Comparison of ENCODE assay signal across 8 cellular contexts in the genomic region with DNA sequence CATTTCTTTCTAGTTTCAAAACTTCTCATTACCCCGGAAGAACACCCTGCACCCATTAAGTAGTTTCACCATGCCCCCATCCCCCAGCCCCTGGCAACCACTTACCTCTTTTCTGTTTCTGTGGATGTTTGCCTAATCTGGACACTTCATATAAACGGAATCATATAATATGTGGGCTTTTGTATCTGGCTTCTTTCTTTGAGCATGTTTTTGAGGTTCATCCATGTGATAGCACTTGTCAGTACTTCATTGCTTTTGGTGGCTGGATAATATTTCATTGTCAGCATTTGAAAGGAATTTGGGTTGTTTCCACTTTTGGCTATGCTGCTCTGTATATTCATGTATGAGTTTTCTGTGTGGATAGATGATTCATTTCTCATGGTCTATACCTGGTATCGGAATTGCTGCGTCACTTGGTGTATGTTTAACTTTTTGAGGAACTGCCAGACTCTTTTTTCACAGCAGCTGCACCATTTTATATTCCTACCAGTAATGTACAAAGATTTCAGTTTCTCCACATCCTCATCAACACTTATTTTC. TPM values are rescaled to one million over a fixed set of nuclear protein-coding genes. Genes with fewer than 3 reads are reported as not detected.
DNase-seq lines count a peak whose midpoint lies in the region; ATAC-seq, FAIRE-seq and TF ChIP-seq lines count a peak whose summit lies in the region.

No MANE protein-coding gene starts in this region.

- DNase-seq in GM18507 (ENCODE audit: extremely low spot score, insufficient read length, low read depth) = peak; percentile 46
- DNase-seq in OCI-LY7 (ENCODE audit: low spot score) = peak; percentile 45
- peak; percentile 58 for DNase-seq in iris pigment epithelial cell (ENCODE audit: low read depth)
- no peak for DNase-seq in effector memory CD4-positive, alpha-beta T cell
- no peak for DNase-seq in AG08396 (ENCODE audit: low spot score)
- DNase-seq in NCI-H2171 (lab: John Stamatoyannopoulos, UW) = no peak
- DNase-seq in occipital lobe (lab: John Stamatoyannopoulos, UW) = no peak

- H3K27ac ChIP-seq in OCI-LY7 (ENCODE audit: low read depth, low read length, poor library complexity, severe bottlenecking) = peak overlapping the region; percentile 69
- no peak overlapping the region for H3K27ac ChIP-seq in effector memory CD4-positive, alpha-beta T cell (ENCODE audit: insufficient read depth, low read length, poor library complexity, severe bottlenecking)

- peaks cover 60% of the 10 kb centered on the region for H3K4me1 ChIP-seq in OCI-LY7 (ENCODE audit: insufficient read depth, low read length, poor library complexity, severe bottlenecking)
- peaks cover 24% of the 10 kb centered on the region for H3K4me1 ChIP-seq in effector memory CD4-positive, alpha-beta T cell (ENCODE audit: control insufficient read depth, insufficient read depth, low read length, poor library complexity, severe bottlenecking)

- H3K79me2 ChIP-seq in OCI-LY7 (ENCODE audit: insufficient read depth, low read depth, low read length) = peaks cover 18% of the 10 kb centered on the region; the same call in 1 of the 2 replicates

- peak; percentile 98 for FAIRE-seq in GM18507 (lab: Jason Lieb, UNC)

- BruUV-seq in OCI-LY7 (replicated peaks; lab: Mats Ljungman, UMichigan) = TSS peak; percentile 13

- no peaks in the 10 kb centered on the region for H3K27me3 ChIP-seq in effector memory CD4-positive, alpha-beta T cell (replicated peaks; ENCODE audit: control insufficient read depth, insufficient read depth, low read length, poor library complexity, severe bottlenecking)

- ATAC-seq in HG02623 (IDR thresholded peaks at IDR 0.05; ENCODE audit: unreplicated experiment) = peak; percentile 59

- H3K9me3 ChIP-seq in OCI-LY7 (ENCODE audit: low read length) = no peaks in the 10 kb centered on the region
- H3K9me3 ChIP-seq in effector memory CD4-positive, alpha-beta T cell (ENCODE audit: control insufficient read depth, low read length) = no peaks in the 10 kb centered on the region

- no peaks in the 10 kb centered on the region for H4K20me1 ChIP-seq in OCI-LY7 (ENCODE audit: insufficient read depth, low read length)

- H3K4me2 ChIP-seq in OCI-LY7 (ENCODE audit: low read length) = peak overlapping the region; percentile 71

- no peaks in the 10 kb centered on the region for H3K9me2 ChIP-seq in OCI-LY7 (ENCODE audit: insufficient read depth, low read length)

- CTCF ChIA-PET in OCI-LY7 (lab: Charles Lee; ENCODE audit: unreplicated experiment) = no interaction called here

- peak overlapping the region; percentile 41 for H3K4me3 ChIP-seq in OCI-LY7 (ENCODE audit: low read depth, low read length, poor library complexity, severe bottlenecking)
- H3K4me3 ChIP-seq in effector memory CD4-positive, alpha-beta T cell (ENCODE audit: insufficient read depth, low read depth, low read length, poor library complexity, severe bottlenecking) = no peak overlapping the region

- H2AFZ ChIP-seq in OCI-LY7 (ENCODE audit: low read length) = peak overlapping the region; percentile 49; the same call in 1 of the 2 replicates

- 0 out of 2 replicates have a peak, but pooled peaks have one; percentile 4 for TF ChIP-seq CTCF in OCI-LY7 (conservative IDR thresholded peaks at IDR 0.05; ENCODE audit: low read length)

- intact Hi-C loops in OCI-LY7 (cut with micrococcal nuclease; ENCODE audit: unreplicated experiment) = loop anchor here (2.0 kb wide), 1 partner anchor 63 kb away; a partner anchor contains a TSS

- peaks cover 40% of the 10 kb centered on the region for H3K36me3 ChIP-seq in OCI-LY7 (ENCODE audit: insufficient read depth, low read length)
- H3K36me3 ChIP-seq in effector memory CD4-positive, alpha-beta T cell (ENCODE audit: control insufficient read depth, insufficient read depth, low read length) = peaks cover 12% of the 10 kb centered on the region

- POLR2A ChIA-PET in OCI-LY7 (lab: Charles Lee) = interaction anchor here (0.6 to 1.0 kb wide), 2 partner anchors 23 to 371 kb away, joined by 3 to 4 read pairs; no protein-coding TSS in a partner anchor

RNA-seq across cellular contexts. Expression of a gene that starts 30.0 kb away (rescaled TPM):
- total RNA-seq in OCI-LY7 (2014; rRNA removed; shearing (Covaris generic)) = not detected in 2 replicates
- total RNA-seq in OCI-LY7 (2022) (not detected in 2 replicates), occipital lobe (not detected)

Comparison
In these comparisons a context has a peak if more than half of its experiments do, and no peak if none do; other contexts are left out.
1. DNase-seq: peak in GM18507 (single experiment), OCI-LY7 (single experiment) and iris pigment epithelial cell (single experiment); none in effector memory CD4-positive, alpha-beta T cell (0 of 3), AG08396 (single experiment), NCI-H2171 (single experiment) and occipital lobe (single experiment).